18 cellular contexts compared by ENCODE assay signal in genomic region chr13:75418186-75418843, GRCh38.
DNase-seq lines count a peak whose midpoint lies in the region; ATAC-seq and TF ChIP-seq lines count a peak whose summit lies in the region.
"Had no signal": no experiment of that assay in that cellular context is flagged by ENCODE, and none has a peak within 500 bp of the region (broad histone marks: within the 10 kb centered on the region; RNA-seq: fewer than 3 reads in every experiment).

No MANE protein-coding gene starts in this region.

- no peak for TF ChIP-seq CTCF in heart left ventricle (IDR thresholded peaks at IDR 0.05)
- TF ChIP-seq CTCF in nephron (IDR thresholded peaks at IDR 0.05; ENCODE audit: unreplicated experiment in 3 of 3), result no peak
- TF ChIP-seq CTCF in upper lobe of right lung (IDR thresholded peaks at IDR 0.05), result no peak

- H3K36me3 ChIP-seq in heart left ventricle (no peaks in the 10 kb centered on the region), upper lobe of right lung (no peaks in the 10 kb centered on the region)
- H3K36me3 ChIP-seq: HAP-1, MG63 had no signal

- no peaks in the 10 kb centered on the region for H3K36me3 Mint-ChIP-seq in nephron (ENCODE audit: low read depth)
- H3K36me3 Mint-ChIP-seq in T-helper 2 cell treated with Interferon-gamma antibody and Interleukin-4, amounts not matched to agents 5 μg/mL and 100 μg/mL, for 36 hours (ENCODE audit: low read depth), result no peaks in the 10 kb centered on the region
- H3K36me3 Mint-ChIP-seq: CD8-positive, alpha-beta memory T cell had no signal

- H3K9me3 Mint-ChIP-seq in nephron, result no peaks in the 10 kb centered on the region
- no peaks in the 10 kb centered on the region for H3K9me3 Mint-ChIP-seq in T-helper 2 cell treated with Interferon-gamma antibody and Interleukin-4, amounts not matched to agents 5 μg/mL and 100 μg/mL, for 36 hours
- H3K9me3 Mint-ChIP-seq: CD8-positive, alpha-beta memory T cell had no signal

- H3K9me3 ChIP-seq in heart left ventricle, result no peaks in the 10 kb centered on the region
- H3K9me3 ChIP-seq in upper lobe of right lung, result no peaks in the 10 kb centered on the region
- H3K9me3 ChIP-seq: HAP-1, MG63 had no signal

- no peaks in the 10 kb centered on the region for H3K27me3 ChIP-seq in heart left ventricle
- H3K27me3 ChIP-seq in upper lobe of right lung, result no peaks in the 10 kb centered on the region
- H3K27me3 ChIP-seq: BLaER1, MG63 had no signal

- peak overlapping the region; percentile 7 to 22 (median 15) for H3K27ac Mint-ChIP-seq in nephron
- H3K27ac Mint-ChIP-seq in T-helper 2 cell treated with Interferon-gamma antibody and Interleukin-4, amounts not matched to agents 5 μg/mL and 100 μg/mL, for 36 hours, result no peak overlapping the region
- H3K27ac Mint-ChIP-seq: CD8-positive, alpha-beta memory T cell had no signal

- DNase-seq in heart left ventricle (no peak), left ventricle myocardium superior (no peak), cerebellar cortex (ENCODE audit: low spot score) (peak; percentile 67), upper lobe of right lung (no peak), glomerular visceral epithelial cell (ENCODE audit: extremely low spot score) (no peak), RKO (ENCODE audit: low spot score) (no peak)
- DNase-seq in T-helper 2 cell treated with Interferon-gamma antibody and Interleukin-4, amounts not matched to agents 5 μg/mL and 100 μg/mL, for 36 hours (ENCODE audit: low spot score), result no peak
- DNase-seq: CD8-positive, alpha-beta memory T cell; MG63; NCI-H1092; NCI-H146; NCI-H2107; NCI-H2227 treated with DMSO at 0.1 percent for 48 hours; NCI-H524 had no signal

- H3K4me3 ChIP-seq in heart left ventricle (no peak overlapping the region), upper lobe of right lung (no peak overlapping the region)
- H3K4me3 ChIP-seq: BLaER1, HAP-1, MG63 had no signal

- H3K4me1 ChIP-seq in heart left ventricle, result peaks cover 0 to 88% (median 49%) of the 10 kb centered on the region in 12 donors
- H3K4me1 ChIP-seq in upper lobe of right lung, result peaks cover 38% of the 10 kb centered on the region
- H3K4me1 ChIP-seq: HAP-1 had no signal

- H3K4me3 Mint-ChIP-seq in nephron, result no peak overlapping the region
- no peak overlapping the region for H3K4me3 Mint-ChIP-seq in T-helper 2 cell treated with Interferon-gamma antibody and Interleukin-4, amounts not matched to agents 5 μg/mL and 100 μg/mL, for 36 hours
- H3K4me3 Mint-ChIP-seq: CD8-positive, alpha-beta memory T cell had no signal

- H3K4me1 Mint-ChIP-seq in nephron, result peaks cover 54% of the 10 kb centered on the region
- peaks cover 3% of the 10 kb centered on the region for H3K4me1 Mint-ChIP-seq in T-helper 2 cell treated with Interferon-gamma antibody and Interleukin-4, amounts not matched to agents 5 μg/mL and 100 μg/mL, for 36 hours (ENCODE audit: low read depth)
- H3K4me1 Mint-ChIP-seq: CD8-positive, alpha-beta memory T cell had no signal

- H3K27ac ChIP-seq in heart left ventricle (peak overlapping the region in 11 of 12 donors; percentile 3 to 87 (median 63)), upper lobe of right lung (peak overlapping the region; percentile 21)
- H3K27ac ChIP-seq: BLaER1 had no signal

- no peak for TF ChIP-seq POLR2A in heart left ventricle (IDR thresholded peaks at IDR 0.05)

- no peaks in the 10 kb centered on the region for H3K27me3 Mint-ChIP-seq in nephron (ENCODE audit: low read depth)
- peaks cover 2% of the 10 kb centered on the region for H3K27me3 Mint-ChIP-seq in T-helper 2 cell treated with Interferon-gamma antibody and Interleukin-4, amounts not matched to agents 5 μg/mL and 100 μg/mL, for 36 hours (ENCODE audit: low read depth)

- WGBS in heart left ventricle, 4 donors, result 35 to 42% (median 41%) methylated on average over 3 of the region's 3 CpGs

- intact Hi-C loops in heart left ventricle (cut with DNase I), result no loop called here
- intact Hi-C loops in left ventricle myocardium superior (cut with micrococcal nuclease), result no loop called here
- intact Hi-C loops in upper lobe of right lung (cut with DNase I), result no loop called here

- ATAC-seq in heart left ventricle (no peak), left ventricle myocardium superior (no peak), upper lobe of right lung (no peak)
- ATAC-seq: Panc1 had no signal
